Comparison of ENCODE assay signal across 19 cellular contexts in the genomic region with DNA sequence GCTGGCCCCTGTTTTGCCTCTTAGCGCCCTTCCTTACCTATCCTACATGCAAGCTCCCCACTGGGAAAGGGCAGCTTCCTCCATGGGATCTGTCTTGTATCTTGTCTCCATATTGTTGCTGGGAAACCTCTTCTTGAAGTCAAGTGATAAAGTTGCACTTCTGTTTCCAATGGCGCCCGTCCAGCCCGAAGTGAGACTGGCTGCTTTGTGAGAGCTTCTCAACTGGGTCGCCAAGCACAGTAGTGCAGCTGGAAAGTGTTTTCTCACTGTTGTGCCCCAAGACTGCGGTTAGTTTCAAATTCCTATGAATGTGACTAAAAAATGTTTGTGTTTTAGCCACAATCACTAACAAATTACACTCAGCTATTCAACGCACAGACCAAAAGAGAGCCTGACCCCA.
DNase-seq lines count a peak whose midpoint lies in the region; ATAC-seq and TF ChIP-seq lines count a peak whose summit lies in the region.
"Had no signal": no experiment of that assay in that cellular context is flagged by ENCODE, and none has a peak within 500 bp of the region (broad histone marks: within the 10 kb centered on the region; RNA-seq: fewer than 3 reads in every experiment).

No MANE protein-coding gene starts in this region.

- H3K27ac ChIP-seq in IMR-90 (ENCODE audit: insufficient read depth, low read length): no peak overlapping the region
- peak overlapping the region; percentile 76 to 93 for H3K27ac ChIP-seq in right atrium auricular region
- H3K27ac ChIP-seq: C4-2B, colonic mucosa had no signal

- no peak overlapping the region for H4K91ac ChIP-seq in IMR-90 (ENCODE audit: insufficient read depth, low read depth, low read length)

- no peaks in the 10 kb centered on the region for H3K4me1 Mint-ChIP-seq in activated CD4-positive, alpha-beta T cell treated with anti-CD3 and anti-CD28 coated beads, Interleukin-2, amount 10 ng/mL, durations not matched to agents 24 days and 14 days
- H3K4me1 Mint-ChIP-seq: activated CD4-positive, alpha-beta T cell treated with anti-CD3 and anti-CD28 coated beads for 36 hours; activated naive CD8-positive, alpha-beta T cell treated with anti-CD3 and anti-CD28 coated beads for 36 hours had no signal

- H3K27me3 ChIP-seq in IMR-90 (ENCODE audit: control insufficient read depth, insufficient read depth, low read length) (no peaks in the 10 kb centered on the region), right atrium auricular region (no peaks in the 10 kb centered on the region)
- H3K27me3 ChIP-seq: colonic mucosa had no signal

- no peak overlapping the region for H3K18ac ChIP-seq in IMR-90 (ENCODE audit: low read depth, low read length)

- H3K4me3 Mint-ChIP-seq in activated CD4-positive, alpha-beta T cell treated with anti-CD3 and anti-CD28 coated beads, Interleukin-2, amount 10 ng/mL, durations not matched to agents 24 days and 14 days: no peak overlapping the region
- H3K4me3 Mint-ChIP-seq: activated CD4-positive, alpha-beta T cell treated with anti-CD3 and anti-CD28 coated beads for 36 hours; activated naive CD8-positive, alpha-beta T cell treated with anti-CD3 and anti-CD28 coated beads for 36 hours had no signal

- TF ChIP-seq RAD21 in IMR-90 (IDR thresholded peaks at IDR 0.05; ENCODE audit: low read length): no peak

- H3K9me3 ChIP-seq in IMR-90 (ENCODE audit: control insufficient read depth, insufficient read depth, low read length) (no peaks in the 10 kb centered on the region; the same call in 1 of the 2 replicates), right atrium auricular region (no peaks in the 10 kb centered on the region)
- H3K9me3 ChIP-seq: colonic mucosa, HAP-1 had no signal

- H4K8ac ChIP-seq in IMR-90 (ENCODE audit: low read depth in 2 of 2, low read length in 2 of 2): no peak overlapping the region

- H3K4ac ChIP-seq in IMR-90 (ENCODE audit: low read depth, low read length): no peak overlapping the region

- no peaks in the 10 kb centered on the region for H3K27me3 Mint-ChIP-seq in activated CD4-positive, alpha-beta T cell treated with anti-CD3 and anti-CD28 coated beads, Interleukin-2, amount 10 ng/mL, durations not matched to agents 24 days and 14 days
- H3K27me3 Mint-ChIP-seq: activated CD4-positive, alpha-beta T cell treated with anti-CD3 and anti-CD28 coated beads for 36 hours; activated naive CD8-positive, alpha-beta T cell treated with anti-CD3 and anti-CD28 coated beads for 36 hours had no signal

- H4K20me1 ChIP-seq in IMR-90 (ENCODE audit: insufficient read depth, low read length): no peaks in the 10 kb centered on the region

- POLR2A ChIA-PET in IMR-90 (lab: Charles Lee; ENCODE audit: unreplicated experiment): no interaction called here

- no peak overlapping the region for H4K5ac ChIP-seq in IMR-90 (ENCODE audit: low read depth, low read length)

- H3K56ac ChIP-seq in IMR-90 (ENCODE audit: extremely low read depth, insufficient read depth, low read length): no peak overlapping the region

- H3K36me3 ChIP-seq in IMR-90 (ENCODE audit: control insufficient read depth, insufficient read depth, low read length) (no peaks in the 10 kb centered on the region), right atrium auricular region (no peaks in the 10 kb centered on the region)
- H3K36me3 ChIP-seq: colonic mucosa, HAP-1 had no signal

- no peak overlapping the region for H3K27ac Mint-ChIP-seq in activated CD4-positive, alpha-beta T cell treated with anti-CD3 and anti-CD28 coated beads, Interleukin-2, amount 10 ng/mL, durations not matched to agents 24 days and 14 days
- H3K27ac Mint-ChIP-seq: activated CD4-positive, alpha-beta T cell treated with anti-CD3 and anti-CD28 coated beads for 36 hours; activated naive CD8-positive, alpha-beta T cell treated with anti-CD3 and anti-CD28 coated beads for 36 hours had no signal

- no peaks in the 10 kb centered on the region for H3K9me1 ChIP-seq in IMR-90 (ENCODE audit: insufficient read depth, low read length)

- H3K36me3 Mint-ChIP-seq in activated CD4-positive, alpha-beta T cell treated with anti-CD3 and anti-CD28 coated beads, Interleukin-2, amount 10 ng/mL, durations not matched to agents 24 days and 14 days (ENCODE audit: low read depth): no peaks in the 10 kb centered on the region
- H3K36me3 Mint-ChIP-seq: activated naive CD8-positive, alpha-beta T cell treated with anti-CD3 and anti-CD28 coated beads for 36 hours had no signal

- H2BK20ac ChIP-seq in IMR-90 (ENCODE audit: low read depth, low read length): no peak overlapping the region

- TF ChIP-seq POLR2A in IMR-90 (IDR thresholded peaks at IDR 0.05; ENCODE audit: low read depth, low read length): no peak

- H2BK5ac ChIP-seq in IMR-90 (ENCODE audit: low read depth, low read length, poor library complexity, severe bottlenecking): no peak overlapping the region

- H2AFZ ChIP-seq in IMR-90 (replicated peaks; ENCODE audit: low read length, poor library complexity): no peak overlapping the region

- CTCF ChIA-PET in IMR-90 (lab: Yijun Ruan, JAX): no interaction called here

- H3K4me2 ChIP-seq in IMR-90 (ENCODE audit: low read depth, low read length): no peak overlapping the region

- H3K4me1 ChIP-seq in IMR-90 (ENCODE audit: control insufficient read depth, insufficient read depth, low read length) (peaks cover 4% of the 10 kb centered on the region; the same call in 1 of the 2 replicates), right atrium auricular region (peaks cover 0 to 27% of the 10 kb centered on the region in 2 donors)
- H3K4me1 ChIP-seq: colonic mucosa, HAP-1 had no signal

- H3K14ac ChIP-seq in IMR-90 (replicated peaks; ENCODE audit: low read depth, low read length): no peak overlapping the region

- 17% methylated on average over 3 of the region's 7 CpGs; no CpG with 5 or more reads in 1 of the 2 experiments for whole genome bisulfite sequencing in IMR-90 (ENCODE audit: extremely low coverage in 2 of 2, insufficient read length in 1 of 2), 2 experiments

- dilution Hi-C loops in IMR-90 (cut with HindIII; ENCODE audit: low sequenced_read_pairs, unreplicated experiment): no loop called here

- intact Hi-C loops in IMR-90 (cut with micrococcal nuclease): no loop called here
- intact Hi-C loops in activated CD4-positive, alpha-beta T cell treated with anti-CD3 and anti-CD28 coated beads, Interleukin-2, amount 10 ng/mL, durations not matched to agents 24 days and 14 days (cut with micrococcal nuclease): no loop called here

- in situ Hi-C loops in IMR-90 (cut with MboI; ENCODE audit: low sequenced_read_pairs): no loop called here

- DNase-seq in IMR-90: peak; percentile 30
- DNase-seq in choroid plexus epithelial cell (ENCODE audit: low read depth): peak; percentile 46
- DNase-seq in right atrium auricular region (ENCODE audit: low spot score): peak; percentile 68
- peak; percentile 58 for DNase-seq in smooth muscle cell of the brain vasculature (ENCODE audit: low read depth, low spot score)
- DNase-seq in SKM-1 treated with dmso at 0.1 percent for 144 hours (lab: John Stamatoyannopoulos, UW; ENCODE audit: unreplicated experiment): no peak
- DNase-seq in UCSD-AML1 (lab: John Stamatoyannopoulos, UW; ENCODE audit: unreplicated experiment): no peak
- no peak for DNase-seq in activated CD4-positive, alpha-beta T cell treated with anti-CD3 and anti-CD28 coated beads, Interleukin-2, amount 10 ng/mL, durations not matched to agents 24 days and 14 days
- DNase-seq in NCI-H2171 treated with DMSO at 0.1 percent for 48 hours (lab: John Stamatoyannopoulos, UW): no peak
- DNase-seq: activated CD4-positive, alpha-beta T cell treated with anti-CD3 and anti-CD28 coated beads for 36 hours; activated naive CD8-positive, alpha-beta T cell treated with anti-CD3 and anti-CD28 coated beads for 36 hours; colonic mucosa; DMS79 treated with DMSO at 0.1 percent for 48 hours; KBM-7; midbrain; NCI-H1694; NCI-H524; stimulated activated CD4-positive, alpha-beta T cell treated with anti-CD3 and anti-CD28 coated beads, Interleukin-12 subunit alpha, Interleukin-12 subunit beta, amount 100 ng/mL, for 4 hours had no signal

- no peak overlapping the region for H2BK120ac ChIP-seq in IMR-90 (ENCODE audit: low read depth, low read length)

- BruUV-seq in IMR-90 (replicated peaks; lab: Mats Ljungman, UMichigan): no TSS peak

- no peaks in the 10 kb centered on the region for H3K79me1 ChIP-seq in IMR-90 (ENCODE audit: low read depth in 1 of 2, low read length in 2 of 2)

- no peak overlapping the region for H2AK5ac ChIP-seq in IMR-90 (ENCODE audit: low read depth, low read length)

- no peak overlapping the region for H2BK15ac ChIP-seq in IMR-90 (ENCODE audit: low read depth, low read length)

- TF ChIP-seq CTCF in IMR-90 (conservative IDR thresholded peaks at IDR 0.05; ENCODE audit: low read depth, low read length) (no peak), choroid plexus epithelial cell (conservative IDR thresholded peaks at IDR 0.05; ENCODE audit: low read depth, low read length) (no peak), right atrium auricular region (IDR thresholded peaks at IDR 0.05) (no peak)

- H3K9ac ChIP-seq in IMR-90 (ENCODE audit: low read depth, low read length): no peak overlapping the region

- no peaks in the 10 kb centered on the region for H3K9me3 Mint-ChIP-seq in activated CD4-positive, alpha-beta T cell treated with anti-CD3 and anti-CD28 coated beads, Interleukin-2, amount 10 ng/mL, durations not matched to agents 24 days and 14 days

- ATAC-seq in IMR-90 (ENCODE audit: low read depth): no peak; the same call in 1 of the 2 replicates
- ATAC-seq: activated CD4-positive, alpha-beta T cell treated with anti-CD3 and anti-CD28 coated beads for 36 hours had no signal

- H3K4me3 ChIP-seq in IMR-90 (ENCODE audit: insufficient read depth, low read depth, low read length) (no peak overlapping the region), choroid plexus epithelial cell (ENCODE audit: low read depth, low read length) (no peak overlapping the region), right atrium auricular region (no peak overlapping the region)
- H3K4me3 ChIP-seq: colonic mucosa, HAP-1 had no signal

- no peak overlapping the region for H3K23ac ChIP-seq in IMR-90 (ENCODE audit: low read depth, low read length)

- H2AK9ac ChIP-seq in IMR-90 (replicated peaks; ENCODE audit: low read depth, low read length, poor library complexity): no peak overlapping the region

TF ChIP-seq in IMR-90, 13 proteins besides CTCF, POLR2A, EP300 and RAD21 (continues in another document):
- TF ChIP-seq, protein P1, sequence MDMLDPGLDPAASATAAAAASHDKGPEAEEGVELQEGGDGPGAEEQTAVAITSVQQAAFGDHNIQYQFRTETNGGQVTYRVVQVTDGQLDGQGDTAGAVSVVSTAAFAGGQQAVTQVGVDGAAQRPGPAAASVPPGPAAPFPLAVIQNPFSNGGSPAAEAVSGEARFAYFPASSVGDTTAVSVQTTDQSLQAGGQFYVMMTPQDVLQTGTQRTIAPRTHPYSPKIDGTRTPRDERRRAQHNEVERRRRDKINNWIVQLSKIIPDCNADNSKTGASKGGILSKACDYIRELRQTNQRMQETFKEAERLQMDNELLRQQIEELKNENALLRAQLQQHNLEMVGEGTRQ (IDR thresholded peaks at IDR 0.05; ENCODE audit: low read depth, low read length): no peak
- TF ChIP-seq FOS (IDR thresholded peaks at IDR 0.05; ENCODE audit: low read depth, low read length) (no peak), MXI1 (IDR thresholded peaks at IDR 0.05; ENCODE audit: borderline replicate concordance, low read depth, low read length) (no peak), MAZ (IDR thresholded peaks at IDR 0.05; ENCODE audit: borderline replicate concordance, low read depth, low read length) (no peak), SMC3 (IDR thresholded peaks at IDR 0.05; ENCODE audit: low read depth, low read length) (no peak)

Comparison
In these comparisons a context has a peak if more than half of its experiments do, and no peak if none do; other contexts are left out.
1. DNase-seq: peak in IMR-90 (single experiment), choroid plexus epithelial cell (single experiment), right atrium auricular region (single experiment) and smooth muscle cell of the brain vasculature (single experiment); none in SKM-1 treated with dmso at 0.1 percent for 144 hours (single experiment), UCSD-AML1 (single experiment), activated CD4-positive, alpha-beta T cell treated with anti-CD3 and anti-CD28 coated beads, Interleukin-2, amount 10 ng/mL, durations not matched to agents 24 days and 14 days (single experiment) and NCI-H2171 treated with DMSO at 0.1 percent for 48 hours (single experiment).